In the genomic region with DNA sequence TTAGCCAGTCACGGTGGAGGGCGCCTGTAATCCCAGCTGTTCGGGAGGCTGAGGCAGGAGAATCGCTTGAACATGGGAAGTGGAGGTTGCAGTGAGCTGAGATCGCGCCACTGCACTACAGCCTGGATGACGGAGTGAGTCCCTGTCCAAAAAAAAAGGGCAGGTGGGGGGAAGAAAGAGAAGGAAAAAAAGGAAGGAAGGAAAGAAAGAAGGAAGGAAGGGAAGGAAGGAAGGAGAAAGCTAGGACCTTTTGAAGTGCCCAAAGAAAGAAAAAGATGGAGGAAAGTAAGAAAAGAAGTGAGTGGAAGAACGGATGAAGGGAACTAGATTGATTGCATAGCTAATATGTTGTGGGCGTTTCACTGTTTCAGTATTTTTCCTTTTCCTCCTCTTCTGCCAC, we compare ENCODE assay signal across 1 cellular context.
A peak's percentile ranks its signal among the peaks of the same experiment; 100 is the strongest.
TF ChIP-seq lines count a peak whose summit lies in the region.

No MANE protein-coding gene starts in this region.

TF ChIP-seq in K562, 482 proteins besides CTCF, POLR2A, EP300 and RAD21 (continued from another document and continues in another):
- TF ChIP-seq, protein P1, sequence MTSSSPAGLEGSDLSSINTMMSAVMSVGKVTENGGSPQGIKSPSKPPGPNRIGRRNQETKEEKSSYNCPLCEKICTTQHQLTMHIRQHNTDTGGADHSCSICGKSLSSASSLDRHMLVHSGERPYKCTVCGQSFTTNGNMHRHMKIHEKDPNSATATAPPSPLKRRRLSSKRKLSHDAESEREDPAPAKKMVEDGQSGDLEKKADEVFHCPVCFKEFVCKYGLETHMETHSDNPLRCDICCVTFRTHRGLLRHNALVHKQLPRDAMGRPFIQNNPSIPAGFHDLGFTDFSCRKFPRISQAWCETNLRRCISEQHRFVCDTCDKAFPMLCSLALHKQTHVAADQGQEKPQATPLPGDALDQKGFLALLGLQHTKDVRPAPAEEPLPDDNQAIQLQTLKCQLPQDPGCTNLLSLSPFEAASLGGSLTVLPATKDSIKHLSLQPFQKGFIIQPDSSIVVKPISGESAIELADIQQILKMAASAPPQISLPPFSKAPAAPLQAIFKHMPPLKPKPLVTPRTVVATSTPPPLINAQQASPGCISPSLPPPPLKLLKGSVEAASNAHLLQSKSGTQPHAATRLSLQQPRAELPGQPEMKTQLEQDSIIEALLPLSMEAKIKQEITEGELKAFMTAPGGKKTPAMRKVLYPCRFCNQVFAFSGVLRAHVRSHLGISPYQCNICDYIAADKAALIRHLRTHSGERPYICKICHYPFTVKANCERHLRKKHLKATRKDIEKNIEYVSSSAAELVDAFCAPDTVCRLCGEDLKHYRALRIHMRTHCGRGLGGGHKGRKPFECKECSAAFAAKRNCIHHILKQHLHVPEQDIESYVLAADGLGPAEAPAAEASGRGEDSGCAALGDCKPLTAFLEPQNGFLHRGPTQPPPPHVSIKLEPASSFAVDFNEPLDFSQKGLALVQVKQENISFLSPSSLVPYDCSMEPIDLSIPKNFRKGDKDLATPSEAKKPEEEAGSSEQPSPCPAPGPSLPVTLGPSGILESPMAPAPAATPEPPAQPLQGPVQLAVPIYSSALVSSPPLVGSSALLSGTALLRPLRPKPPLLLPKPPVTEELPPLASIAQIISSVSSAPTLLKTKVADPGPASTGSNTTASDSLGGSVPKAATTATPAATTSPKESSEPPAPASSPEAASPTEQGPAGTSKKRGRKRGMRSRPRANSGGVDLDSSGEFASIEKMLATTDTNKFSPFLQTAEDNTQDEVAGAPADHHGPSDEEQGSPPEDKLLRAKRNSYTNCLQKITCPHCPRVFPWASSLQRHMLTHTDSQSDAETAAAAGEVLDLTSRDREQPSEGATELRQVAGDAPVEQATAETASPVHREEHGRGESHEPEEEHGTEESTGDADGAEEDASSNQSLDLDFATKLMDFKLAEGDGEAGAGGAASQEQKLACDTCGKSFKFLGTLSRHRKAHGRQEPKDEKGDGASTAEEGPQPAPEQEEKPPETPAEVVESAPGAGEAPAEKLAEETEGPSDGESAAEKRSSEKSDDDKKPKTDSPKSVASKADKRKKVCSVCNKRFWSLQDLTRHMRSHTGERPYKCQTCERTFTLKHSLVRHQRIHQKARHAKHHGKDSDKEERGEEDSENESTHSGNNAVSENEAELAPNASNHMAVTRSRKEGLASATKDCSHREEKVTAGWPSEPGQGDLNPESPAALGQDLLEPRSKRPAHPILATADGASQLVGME (CRISPR knock-in tag; IDR thresholded peaks at IDR 0.05), result no peak
- TF ChIP-seq NR2C1 (IDR thresholded peaks at IDR 0.05) (no peak), NR2C1 (tag; IDR thresholded peaks at IDR 0.05) (no peak), TAF9B (IDR thresholded peaks at IDR 0.05; ENCODE audit: partially characterized antibody) (no peak), HOXB6 (CRISPR knock-in tag; IDR thresholded peaks at IDR 0.05; ENCODE audit: borderline replicate concordance) (no peak), ZNF584 (CRISPR knock-in tag; IDR thresholded peaks at IDR 0.05; ENCODE audit: low read depth) (0 out of 2 replicates have a peak, but pooled peaks have one; percentile 17), CHD1 (IDR thresholded peaks at IDR 0.05; ENCODE audit: low read length) (no peak), CTBP1 (IDR thresholded peaks at IDR 0.05; ENCODE audit: borderline replicate concordance) (no peak), RHOXF2B (CRISPR knock-in tag; conservative IDR thresholded peaks at IDR 0.05) (no peak), NFRKB (IDR thresholded peaks at IDR 0.05; ENCODE audit: low read depth) (peak; percentile 87), LARP7 (IDR thresholded peaks at IDR 0.05) (peak; percentile 86; the same call in 1 of the 2 replicates), GABPB2 (CRISPR knock-in tag; conservative IDR thresholded peaks at IDR 0.05) (no peak), ARNT (IDR thresholded peaks at IDR 0.05) (peak in 1 of 2 experiments; percentile 67; a peak in 1 of 4 replicates), HNRNPLL (IDR thresholded peaks at IDR 0.05; ENCODE audit: low read depth, low read length, poor library complexity, severe bottlenecking) (no peak), THRAP3 (IDR thresholded peaks at IDR 0.05; ENCODE audit: borderline replicate concordance) (peak; percentile 90; the same call in 1 of the 2 replicates), PHF8 (IDR thresholded peaks at IDR 0.05; ENCODE audit: borderline replicate concordance, low read length) (no peak), ZNF263 (CRISPR knock-in tag; IDR thresholded peaks at IDR 0.05; ENCODE audit: borderline replicate concordance) (no peak), ARID1B (IDR thresholded peaks at IDR 0.05) (peak; percentile 27; the same call in 1 of the 2 replicates), MEIS2 (IDR thresholded peaks at IDR 0.05; ENCODE audit: partially characterized antibody) (peak; percentile 8), ELF4 (CRISPR knock-in tag; IDR thresholded peaks at IDR 0.05) (peak; percentile 81; the same call in 1 of the 2 replicates), TEAD2 (tag; IDR thresholded peaks at IDR 0.05) (no peak), SIN3B (IDR thresholded peaks at IDR 0.05; ENCODE audit: low read depth) (no peak)
- TF ChIP-seq, protein P2, sequence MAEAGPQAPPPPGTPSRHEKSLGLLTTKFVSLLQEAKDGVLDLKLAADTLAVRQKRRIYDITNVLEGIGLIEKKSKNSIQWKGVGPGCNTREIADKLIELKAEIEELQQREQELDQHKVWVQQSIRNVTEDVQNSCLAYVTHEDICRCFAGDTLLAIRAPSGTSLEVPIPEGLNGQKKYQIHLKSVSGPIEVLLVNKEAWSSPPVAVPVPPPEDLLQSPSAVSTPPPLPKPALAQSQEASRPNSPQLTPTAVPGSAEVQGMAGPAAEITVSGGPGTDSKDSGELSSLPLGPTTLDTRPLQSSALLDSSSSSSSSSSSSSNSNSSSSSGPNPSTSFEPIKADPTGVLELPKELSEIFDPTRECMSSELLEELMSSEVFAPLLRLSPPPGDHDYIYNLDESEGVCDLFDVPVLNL (CRISPR knock-in tag; IDR thresholded peaks at IDR 0.05; ENCODE audit: low read depth), result no peak
- TF ChIP-seq, protein P3, sequence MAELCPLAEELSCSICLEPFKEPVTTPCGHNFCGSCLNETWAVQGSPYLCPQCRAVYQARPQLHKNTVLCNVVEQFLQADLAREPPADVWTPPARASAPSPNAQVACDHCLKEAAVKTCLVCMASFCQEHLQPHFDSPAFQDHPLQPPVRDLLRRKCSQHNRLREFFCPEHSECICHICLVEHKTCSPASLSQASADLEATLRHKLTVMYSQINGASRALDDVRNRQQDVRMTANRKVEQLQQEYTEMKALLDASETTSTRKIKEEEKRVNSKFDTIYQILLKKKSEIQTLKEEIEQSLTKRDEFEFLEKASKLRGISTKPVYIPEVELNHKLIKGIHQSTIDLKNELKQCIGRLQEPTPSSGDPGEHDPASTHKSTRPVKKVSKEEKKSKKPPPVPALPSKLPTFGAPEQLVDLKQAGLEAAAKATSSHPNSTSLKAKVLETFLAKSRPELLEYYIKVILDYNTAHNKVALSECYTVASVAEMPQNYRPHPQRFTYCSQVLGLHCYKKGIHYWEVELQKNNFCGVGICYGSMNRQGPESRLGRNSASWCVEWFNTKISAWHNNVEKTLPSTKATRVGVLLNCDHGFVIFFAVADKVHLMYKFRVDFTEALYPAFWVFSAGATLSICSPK (IDR thresholded peaks at IDR 0.05; ENCODE audit: borderline replicate concordance), result peak; percentile 76; the same call in 1 of the 2 replicates
- TF ChIP-seq, protein P4, sequence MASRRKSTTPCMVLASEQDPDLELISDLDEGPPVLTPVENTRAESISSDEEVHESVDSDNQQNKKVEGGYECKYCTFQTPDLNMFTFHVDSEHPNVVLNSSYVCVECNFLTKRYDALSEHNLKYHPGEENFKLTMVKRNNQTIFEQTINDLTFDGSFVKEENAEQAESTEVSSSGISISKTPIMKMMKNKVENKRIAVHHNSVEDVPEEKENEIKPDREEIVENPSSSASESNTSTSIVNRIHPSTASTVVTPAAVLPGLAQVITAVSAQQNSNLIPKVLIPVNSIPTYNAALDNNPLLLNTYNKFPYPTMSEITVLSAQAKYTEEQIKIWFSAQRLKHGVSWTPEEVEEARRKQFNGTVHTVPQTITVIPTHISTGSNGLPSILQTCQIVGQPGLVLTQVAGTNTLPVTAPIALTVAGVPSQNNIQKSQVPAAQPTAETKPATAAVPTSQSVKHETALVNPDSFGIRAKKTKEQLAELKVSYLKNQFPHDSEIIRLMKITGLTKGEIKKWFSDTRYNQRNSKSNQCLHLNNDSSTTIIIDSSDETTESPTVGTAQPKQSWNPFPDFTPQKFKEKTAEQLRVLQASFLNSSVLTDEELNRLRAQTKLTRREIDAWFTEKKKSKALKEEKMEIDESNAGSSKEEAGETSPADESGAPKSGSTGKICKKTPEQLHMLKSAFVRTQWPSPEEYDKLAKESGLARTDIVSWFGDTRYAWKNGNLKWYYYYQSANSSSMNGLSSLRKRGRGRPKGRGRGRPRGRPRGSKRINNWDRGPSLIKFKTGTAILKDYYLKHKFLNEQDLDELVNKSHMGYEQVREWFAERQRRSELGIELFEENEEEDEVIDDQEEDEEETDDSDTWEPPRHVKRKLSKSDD (conservative IDR thresholded peaks at IDR 0.05; ENCODE audit: low read length), result no peak
- TF ChIP-seq, protein P5, sequence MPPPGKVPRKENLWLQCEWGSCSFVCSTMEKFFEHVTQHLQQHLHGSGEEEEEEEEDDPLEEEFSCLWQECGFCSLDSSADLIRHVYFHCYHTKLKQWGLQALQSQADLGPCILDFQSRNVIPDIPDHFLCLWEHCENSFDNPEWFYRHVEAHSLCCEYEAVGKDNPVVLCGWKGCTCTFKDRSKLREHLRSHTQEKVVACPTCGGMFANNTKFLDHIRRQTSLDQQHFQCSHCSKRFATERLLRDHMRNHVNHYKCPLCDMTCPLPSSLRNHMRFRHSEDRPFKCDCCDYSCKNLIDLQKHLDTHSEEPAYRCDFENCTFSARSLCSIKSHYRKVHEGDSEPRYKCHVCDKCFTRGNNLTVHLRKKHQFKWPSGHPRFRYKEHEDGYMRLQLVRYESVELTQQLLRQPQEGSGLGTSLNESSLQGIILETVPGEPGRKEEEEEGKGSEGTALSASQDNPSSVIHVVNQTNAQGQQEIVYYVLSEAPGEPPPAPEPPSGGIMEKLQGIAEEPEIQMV (tag; conservative IDR thresholded peaks at IDR 0.05; ENCODE audit: low read depth), result peak; percentile 38; the same call in 1 of the 2 replicates
- TF ChIP-seq, protein P6, sequence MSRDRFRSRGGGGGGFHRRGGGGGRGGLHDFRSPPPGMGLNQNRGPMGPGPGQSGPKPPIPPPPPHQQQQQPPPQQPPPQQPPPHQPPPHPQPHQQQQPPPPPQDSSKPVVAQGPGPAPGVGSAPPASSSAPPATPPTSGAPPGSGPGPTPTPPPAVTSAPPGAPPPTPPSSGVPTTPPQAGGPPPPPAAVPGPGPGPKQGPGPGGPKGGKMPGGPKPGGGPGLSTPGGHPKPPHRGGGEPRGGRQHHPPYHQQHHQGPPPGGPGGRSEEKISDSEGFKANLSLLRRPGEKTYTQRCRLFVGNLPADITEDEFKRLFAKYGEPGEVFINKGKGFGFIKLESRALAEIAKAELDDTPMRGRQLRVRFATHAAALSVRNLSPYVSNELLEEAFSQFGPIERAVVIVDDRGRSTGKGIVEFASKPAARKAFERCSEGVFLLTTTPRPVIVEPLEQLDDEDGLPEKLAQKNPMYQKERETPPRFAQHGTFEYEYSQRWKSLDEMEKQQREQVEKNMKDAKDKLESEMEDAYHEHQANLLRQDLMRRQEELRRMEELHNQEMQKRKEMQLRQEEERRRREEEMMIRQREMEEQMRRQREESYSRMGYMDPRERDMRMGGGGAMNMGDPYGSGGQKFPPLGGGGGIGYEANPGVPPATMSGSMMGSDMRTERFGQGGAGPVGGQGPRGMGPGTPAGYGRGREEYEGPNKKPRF (IDR thresholded peaks at IDR 0.05; ENCODE audit: low read depth, low read length), result no peak
- TF ChIP-seq, protein P7, sequence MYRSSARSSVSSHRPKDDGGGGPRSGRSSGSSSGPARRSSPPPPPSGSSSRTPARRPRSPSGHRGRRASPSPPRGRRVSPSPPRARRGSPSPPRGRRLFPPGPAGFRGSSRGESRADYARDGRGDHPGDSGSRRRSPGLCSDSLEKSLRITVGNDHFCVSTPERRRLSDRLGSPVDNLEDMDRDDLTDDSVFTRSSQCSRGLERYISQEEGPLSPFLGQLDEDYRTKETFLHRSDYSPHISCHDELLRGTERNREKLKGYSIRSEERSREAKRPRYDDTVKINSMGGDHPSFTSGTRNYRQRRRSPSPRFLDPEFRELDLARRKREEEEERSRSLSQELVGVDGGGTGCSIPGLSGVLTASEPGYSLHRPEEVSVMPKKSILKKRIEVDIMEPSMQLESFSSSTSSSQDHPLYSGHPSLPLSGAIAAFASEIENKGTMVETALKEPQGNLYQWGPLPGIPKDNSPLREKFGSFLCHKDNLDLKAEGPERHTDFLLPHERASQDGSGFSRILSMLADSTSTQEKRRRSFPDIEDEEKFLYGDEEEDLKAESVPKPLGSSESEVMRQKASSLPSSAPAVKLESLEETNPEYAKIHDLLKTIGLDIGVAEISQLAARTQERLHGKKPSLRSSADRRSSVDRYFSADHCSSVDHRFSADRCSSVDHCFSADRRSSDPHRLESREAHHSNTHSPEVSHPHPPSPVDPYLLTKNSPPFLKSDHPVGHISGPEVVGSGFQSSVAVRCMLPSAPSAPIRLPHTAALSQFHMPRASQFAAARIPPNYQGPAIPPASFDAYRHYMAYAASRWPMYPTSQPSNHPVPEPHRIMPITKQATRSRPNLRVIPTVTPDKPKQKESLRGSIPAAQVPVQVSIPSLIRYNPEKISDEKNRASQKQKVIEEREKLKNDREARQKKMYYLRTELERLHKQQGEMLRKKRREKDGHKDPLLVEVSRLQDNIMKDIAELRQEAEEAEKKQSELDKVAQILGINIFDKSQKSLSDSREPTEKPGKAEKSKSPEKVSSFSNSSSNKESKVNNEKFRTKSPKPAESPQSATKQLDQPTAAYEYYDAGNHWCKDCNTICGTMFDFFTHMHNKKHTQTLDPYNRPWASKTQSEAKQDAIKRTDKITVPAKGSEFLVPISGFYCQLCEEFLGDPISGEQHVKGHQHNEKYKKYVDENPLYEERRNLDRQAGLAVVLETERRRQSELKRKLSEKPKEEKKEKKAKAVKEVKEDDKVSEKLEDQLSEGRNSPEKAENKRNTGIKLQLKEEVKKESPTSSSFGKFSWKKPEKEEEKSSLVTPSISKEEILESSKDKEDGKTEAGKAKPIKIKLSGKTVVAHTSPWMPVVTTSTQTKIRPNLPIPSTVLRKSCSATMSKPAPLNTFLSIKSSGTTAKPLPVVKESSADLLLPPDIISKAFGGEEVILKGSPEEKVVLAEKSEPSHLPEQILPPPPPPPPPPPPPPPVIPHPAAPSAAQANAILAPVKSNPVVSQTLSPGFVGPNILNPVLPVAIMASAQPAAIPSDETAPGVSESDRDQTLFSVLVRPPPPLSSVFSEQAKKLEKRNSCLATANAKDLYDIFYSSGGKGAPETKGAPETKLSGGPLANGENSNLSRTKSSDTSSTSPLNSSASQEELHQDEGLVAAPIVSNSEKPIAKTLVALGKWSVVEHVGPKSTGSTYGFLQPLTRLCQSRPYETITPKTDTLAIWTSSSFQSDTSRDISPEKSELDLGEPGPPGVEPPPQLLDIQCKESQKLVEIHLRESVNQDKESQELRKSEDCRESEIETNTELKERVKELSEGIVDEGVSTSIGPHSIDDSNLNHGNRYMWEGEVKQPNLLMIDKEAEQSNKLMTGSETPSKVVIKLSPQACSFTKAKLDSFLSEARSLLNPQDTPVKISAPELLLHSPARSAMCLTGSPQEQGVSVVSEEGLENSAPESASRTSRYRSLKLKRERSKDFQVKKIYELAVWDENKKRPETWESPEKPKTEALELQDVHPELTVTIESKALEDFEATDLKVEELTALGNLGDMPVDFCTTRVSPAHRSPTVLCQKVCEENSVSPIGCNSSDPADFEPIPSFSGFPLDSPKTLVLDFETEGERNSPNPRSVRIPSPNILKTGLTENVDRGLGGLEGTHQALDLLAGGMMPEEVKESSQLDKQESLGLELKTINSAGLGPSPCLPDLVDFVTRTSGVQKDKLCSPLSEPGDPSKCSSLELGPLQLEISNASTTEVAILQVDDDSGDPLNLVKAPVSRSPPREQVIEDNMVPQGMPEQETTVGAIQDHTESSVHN (IDR thresholded peaks at IDR 0.05; ENCODE audit: borderline replicate concordance in 1 of 2, low read depth in 1 of 2), result no peak; a peak in 1 of 4 replicates
